ENCODE assay signal across 17 cellular contexts in genomic region chr6:29757701-29758293, GRCh38.
"Had no signal": no experiment of that assay in that cellular context is flagged by ENCODE, and none has a peak within 500 bp of the region (broad histone marks: within the 10 kb centered on the region; RNA-seq: fewer than 3 reads in every experiment).

No MANE protein-coding gene starts in this region.

- DNase-seq: activated B cell treated with CpG ODN at 0.5 μM for 24 hours; activated CD4-positive, alpha-beta T cell treated with anti-CD3 and anti-CD28 coated beads, Interleukin-2, amount 10 ng/mL, durations not matched to agents 7 days and 5 days; activated gamma-delta T cell treated with Interleukin-2 at 50 U/mL for 16 hours; activated naive CD8-positive, alpha-beta T cell treated with anti-CD3 and anti-CD28 coated beads for 36 hours; activated T-cell treated with anti-CD3 and anti-CD28 coated beads, Interleukin-2, amount 50 U/mL, for 48 hours; anterior cingulate cortex; cerebellar nuclear complex; foreskin keratinocyte; left ventricle myocardium inferior; mesenchymal stem cell; nephron progenitor cell; ovary; stimulated activated CD4-positive, alpha-beta T cell treated with anti-CD3 and anti-CD28 coated beads, Interleukin-12 subunit alpha, Interleukin-12 subunit beta, amount 100 ng/mL, for 4 hours; stimulated activated CD4-positive, alpha-beta T cell treated with anti-CD3 and anti-CD28 coated beads, Interleukin-2, amount 100 ng/mL, for 48 hours; stimulated activated naive CD4-positive, alpha-beta T cell treated with Interleukin-2 at 50 U/mL for 16 hours; trophoblast cell had no signal

- H3K36me3 Mint-ChIP-seq: activated naive CD8-positive, alpha-beta T cell treated with anti-CD3 and anti-CD28 coated beads for 36 hours had no signal

- H3K27me3 ChIP-seq: foreskin keratinocyte, ovary had no signal

- ATAC-seq: foreskin keratinocyte had no signal

- H3K4me3 ChIP-seq: left ventricle myocardium inferior, ovary had no signal

- H3K27ac ChIP-seq: foreskin keratinocyte, left ventricle myocardium inferior, ovary had no signal

- H3K9me3 ChIP-seq: left ventricle myocardium inferior, ovary had no signal

- H3K27me3 Mint-ChIP-seq: activated B cell treated with CpG ODN at 0.5 μM for 24 hours; activated CD4-positive, alpha-beta T cell treated with anti-CD3 and anti-CD28 coated beads, Interleukin-2, amount 10 ng/mL, durations not matched to agents 7 days and 5 days; activated naive CD8-positive, alpha-beta T cell treated with anti-CD3 and anti-CD28 coated beads for 36 hours had no signal

- H3K36me3 ChIP-seq: left ventricle myocardium inferior, ovary had no signal

- H3K27ac Mint-ChIP-seq: activated B cell treated with CpG ODN at 0.5 μM for 24 hours; activated CD4-positive, alpha-beta T cell treated with anti-CD3 and anti-CD28 coated beads, Interleukin-2, amount 10 ng/mL, durations not matched to agents 7 days and 5 days; activated naive CD8-positive, alpha-beta T cell treated with anti-CD3 and anti-CD28 coated beads for 36 hours; nephron progenitor cell; T-helper 1 cell treated with Interleukin-12 subunit alpha and Interleukin-12 subunit beta and Interleukin-4 antibody, amounts not matched to agents 30 μg/mL and 1 μg/mL, for 36 hours had no signal

- H3K4me3 Mint-ChIP-seq: activated B cell treated with CpG ODN at 0.5 μM for 24 hours; activated CD4-positive, alpha-beta T cell treated with anti-CD3 and anti-CD28 coated beads, Interleukin-2, amount 10 ng/mL, durations not matched to agents 7 days and 5 days; activated naive CD8-positive, alpha-beta T cell treated with anti-CD3 and anti-CD28 coated beads for 36 hours; T-helper 1 cell treated with Interleukin-12 subunit alpha and Interleukin-12 subunit beta and Interleukin-4 antibody, amounts not matched to agents 30 μg/mL and 1 μg/mL, for 36 hours had no signal

- H3K9me3 Mint-ChIP-seq: activated B cell treated with CpG ODN at 0.5 μM for 24 hours; activated CD4-positive, alpha-beta T cell treated with anti-CD3 and anti-CD28 coated beads, Interleukin-2, amount 10 ng/mL, durations not matched to agents 7 days and 5 days; activated naive CD8-positive, alpha-beta T cell treated with anti-CD3 and anti-CD28 coated beads for 36 hours; nephron progenitor cell; T-helper 1 cell treated with Interleukin-12 subunit alpha and Interleukin-12 subunit beta and Interleukin-4 antibody, amounts not matched to agents 30 μg/mL and 1 μg/mL, for 36 hours had no signal
